In the genomic region with DNA sequence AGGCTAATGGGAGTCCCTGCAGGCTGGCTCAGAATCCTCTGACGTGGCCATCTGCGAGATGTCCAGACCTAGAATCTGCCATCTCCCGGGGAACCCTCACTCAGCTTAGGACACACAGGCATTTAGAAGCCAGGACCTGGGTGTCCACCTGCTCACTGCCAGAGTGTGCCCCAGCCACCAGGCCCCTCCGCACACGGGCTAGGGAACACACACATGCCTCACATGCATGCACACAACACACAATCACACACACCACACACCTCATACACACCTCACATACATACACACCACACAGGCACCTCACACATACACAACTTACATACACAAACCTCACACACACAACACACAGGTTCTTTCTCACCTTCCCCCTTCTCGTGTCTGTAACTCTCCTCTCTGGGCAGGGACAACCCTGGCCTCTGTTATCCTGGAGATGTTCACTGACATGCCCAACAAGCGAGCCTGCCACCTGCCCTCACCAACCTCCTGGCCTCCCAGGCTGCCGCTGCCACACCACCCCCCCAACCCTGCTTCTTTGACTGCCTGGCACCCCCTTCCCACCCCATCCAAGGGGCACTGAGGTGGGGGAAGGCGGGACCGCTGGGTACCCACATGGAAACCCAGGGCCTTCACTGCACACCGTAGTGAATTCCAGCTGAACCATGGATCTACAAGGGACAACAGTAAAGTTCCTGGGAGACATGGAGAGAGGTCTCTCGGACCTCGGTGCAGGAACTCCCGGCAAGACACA, we compare ENCODE assay signal across 25 cellular contexts. TPM values are rescaled to one million over a fixed set of nuclear protein-coding genes. Genes with fewer than 3 reads are reported as not detected.
DNase-seq lines count a peak whose midpoint lies in the region; ATAC-seq and TF ChIP-seq lines count a peak whose summit lies in the region.
"Had no signal": no experiment of that assay in that cellular context is flagged by ENCODE, and none has a peak within 500 bp of the region (broad histone marks: within the 10 kb centered on the region; RNA-seq: fewer than 3 reads in every experiment).

No MANE protein-coding gene starts in this region.

- H3K27ac Mint-ChIP-seq in activated CD8-positive, alpha-beta memory T cell treated with anti-CD3 and anti-CD28 coated beads, Interleukin-2, amount 10 ng/mL, durations not matched to agents 7 days and 5 days, result no peak overlapping the region
- H3K27ac Mint-ChIP-seq in stimulated activated effector memory CD8-positive, alpha-beta T cell treated with anti-CD3 and anti-CD28 coated beads, Interleukin-12 subunit alpha, Interleukin-12 subunit beta, amount 100 ng/mL, for 72 hours, result peak overlapping the region; percentile 50
- H3K27ac Mint-ChIP-seq: activated CD8-positive, alpha-beta T cell treated with anti-CD3 and anti-CD28 coated beads for 36 hours; activated naive CD4-positive, alpha-beta T cell treated with anti-CD3 and anti-CD28 coated beads, Interleukin-2, amount 10 ng/mL, durations not matched to agents 7 days and 5 days; CD8-positive, alpha-beta T cell had no signal

- no peaks in the 10 kb centered on the region for H3K4me1 Mint-ChIP-seq in activated CD8-positive, alpha-beta memory T cell treated with anti-CD3 and anti-CD28 coated beads, Interleukin-2, amount 10 ng/mL, durations not matched to agents 7 days and 5 days
- H3K4me1 Mint-ChIP-seq in stimulated activated effector memory CD8-positive, alpha-beta T cell treated with anti-CD3 and anti-CD28 coated beads, Interleukin-12 subunit alpha, Interleukin-12 subunit beta, amount 100 ng/mL, for 72 hours, result peaks cover 5% of the 10 kb centered on the region
- H3K4me1 Mint-ChIP-seq: activated naive CD4-positive, alpha-beta T cell treated with anti-CD3 and anti-CD28 coated beads, Interleukin-2, amount 10 ng/mL, durations not matched to agents 7 days and 5 days had no signal

- no peak overlapping the region for H3K4me3 Mint-ChIP-seq in activated CD8-positive, alpha-beta memory T cell treated with anti-CD3 and anti-CD28 coated beads, Interleukin-2, amount 10 ng/mL, durations not matched to agents 7 days and 5 days
- no peak overlapping the region for H3K4me3 Mint-ChIP-seq in stimulated activated effector memory CD8-positive, alpha-beta T cell treated with anti-CD3 and anti-CD28 coated beads, Interleukin-12 subunit alpha, Interleukin-12 subunit beta, amount 100 ng/mL, for 72 hours
- H3K4me3 Mint-ChIP-seq: activated CD8-positive, alpha-beta T cell treated with anti-CD3 and anti-CD28 coated beads for 36 hours; activated naive CD4-positive, alpha-beta T cell treated with anti-CD3 and anti-CD28 coated beads, Interleukin-2, amount 10 ng/mL, durations not matched to agents 7 days and 5 days; activated T-cell treated with anti-CD3 and anti-CD28 coated beads, Interleukin-2, amount 50 U/mL, for 4 hours; CD8-positive, alpha-beta T cell; naive B cell had no signal

- no peaks in the 10 kb centered on the region for H3K27me3 Mint-ChIP-seq in activated CD8-positive, alpha-beta memory T cell treated with anti-CD3 and anti-CD28 coated beads, Interleukin-2, amount 10 ng/mL, durations not matched to agents 7 days and 5 days
- H3K27me3 Mint-ChIP-seq: activated CD8-positive, alpha-beta T cell treated with anti-CD3 and anti-CD28 coated beads for 36 hours; activated naive CD4-positive, alpha-beta T cell treated with anti-CD3 and anti-CD28 coated beads, Interleukin-2, amount 10 ng/mL, durations not matched to agents 7 days and 5 days; naive B cell had no signal

- no peak overlapping the region for H3K18ac ChIP-seq in trophoblast cell (ENCODE audit: low read length)

- no peak overlapping the region for H2AFZ ChIP-seq in trophoblast cell (ENCODE audit: insufficient read depth, low read length, poor library complexity)

- intact Hi-C loops in ascending aorta (cut with DNase I), result no loop called here

- H3K14ac ChIP-seq in trophoblast cell (ENCODE audit: low read length), result no peak overlapping the region

- no peak overlapping the region for H4K91ac ChIP-seq in trophoblast cell (ENCODE audit: low read depth, low read length)

- no peaks in the 10 kb centered on the region for H3K79me1 ChIP-seq in trophoblast cell (ENCODE audit: low read length)

- no peaks in the 10 kb centered on the region for H3K79me2 ChIP-seq in trophoblast cell (ENCODE audit: control insufficient read depth, insufficient read depth, low read length, poor library complexity)

- H3K4me3 ChIP-seq in ascending aorta (no peak overlapping the region), trophoblast cell (ENCODE audit: low read depth, low read length) (no peak overlapping the region)
- H3K4me3 ChIP-seq: ovary had no signal

- H3K9me3 ChIP-seq in KOPT-K1 (ENCODE audit: insufficient read depth, low read length, poor library complexity, severe bottlenecking), result no peaks in the 10 kb centered on the region
- H3K9me3 ChIP-seq in ascending aorta, result no peaks in the 10 kb centered on the region
- H3K9me3 ChIP-seq in trophoblast cell (ENCODE audit: insufficient read depth, low read depth, low read length), result no peaks in the 10 kb centered on the region
- H3K9me3 ChIP-seq: ovary had no signal

- no peak overlapping the region for H2BK12ac ChIP-seq in trophoblast cell (ENCODE audit: low read length)

- TF ChIP-seq CTCF in ascending aorta (IDR thresholded peaks at IDR 0.05), result no peak

- H2BK5ac ChIP-seq in trophoblast cell (ENCODE audit: low read depth, low read length, poor library complexity), result no peak overlapping the region

- no peak for ATAC-seq in activated CD8-positive, alpha-beta memory T cell treated with anti-CD3 and anti-CD28 coated beads, Interleukin-2, amount 10 ng/mL, durations not matched to agents 7 days and 5 days
- ATAC-seq in stimulated activated effector memory CD8-positive, alpha-beta T cell treated with anti-CD3 and anti-CD28 coated beads, Interleukin-12 subunit alpha, Interleukin-12 subunit beta, amount 100 ng/mL, for 72 hours, result no peak
- ATAC-seq: activated CD8-positive, alpha-beta T cell treated with anti-CD3 and anti-CD28 coated beads for 36 hours; activated T-cell treated with anti-CD3 and anti-CD28 coated beads, Interleukin-2, amount 50 U/mL, for 4 hours; CD8-positive, alpha-beta T cell; Panc1; right cardiac atrium had no signal

- no peaks in the 10 kb centered on the region for H3K4me1 ChIP-seq in ascending aorta
- H3K4me1 ChIP-seq in trophoblast cell (ENCODE audit: control insufficient read depth in 1 of 2, insufficient read depth in 2 of 2, low read length in 2 of 2), result no peaks in the 10 kb centered on the region

- no peaks in the 10 kb centered on the region for H3K9me3 Mint-ChIP-seq in activated CD8-positive, alpha-beta memory T cell treated with anti-CD3 and anti-CD28 coated beads, Interleukin-2, amount 10 ng/mL, durations not matched to agents 7 days and 5 days (ENCODE audit: low read depth)
- no peaks in the 10 kb centered on the region for H3K9me3 Mint-ChIP-seq in stimulated activated effector memory CD8-positive, alpha-beta T cell treated with anti-CD3 and anti-CD28 coated beads, Interleukin-12 subunit alpha, Interleukin-12 subunit beta, amount 100 ng/mL, for 72 hours
- H3K9me3 Mint-ChIP-seq: activated CD8-positive, alpha-beta T cell treated with anti-CD3 and anti-CD28 coated beads for 36 hours; activated naive CD4-positive, alpha-beta T cell treated with anti-CD3 and anti-CD28 coated beads, Interleukin-2, amount 10 ng/mL, durations not matched to agents 7 days and 5 days; activated T-cell treated with anti-CD3 and anti-CD28 coated beads, Interleukin-2, amount 50 U/mL, for 4 hours; CD8-positive, alpha-beta T cell; naive B cell had no signal

- no peak overlapping the region for H4K8ac ChIP-seq in trophoblast cell (ENCODE audit: low read depth, low read length)

- H2AK5ac ChIP-seq in trophoblast cell (ENCODE audit: low read length), result no peak overlapping the region

- no peak overlapping the region for H3K4me2 ChIP-seq in trophoblast cell (ENCODE audit: low read length)

- H3K27me3 ChIP-seq in ascending aorta, result no peaks in the 10 kb centered on the region
- H3K27me3 ChIP-seq in trophoblast cell (ENCODE audit: insufficient read depth, low read length), result no peaks in the 10 kb centered on the region
- H3K27me3 ChIP-seq: ovary had no signal

- H4K12ac ChIP-seq in trophoblast cell (ENCODE audit: low read depth, low read length), result no peak overlapping the region

- H3K23ac ChIP-seq in trophoblast cell (ENCODE audit: low read length), result no peak overlapping the region

- H2BK120ac ChIP-seq in trophoblast cell (ENCODE audit: insufficient read depth, low read length, poor library complexity), result no peak overlapping the region

- H3K36me3 ChIP-seq in KOPT-K1 (ENCODE audit: insufficient read depth, low read length) (peaks cover 50% of the 10 kb centered on the region), ascending aorta (peaks cover 0 to 6% of the 10 kb centered on the region in 2 donors), trophoblast cell (ENCODE audit: control insufficient read depth in 1 of 2, insufficient read depth in 2 of 2, low read length in 2 of 2) (peaks cover 3 to 7% of the 10 kb centered on the region in 2 experiments)
- H3K36me3 ChIP-seq: ovary had no signal

- H3K27ac ChIP-seq in KOPT-K1 (ENCODE audit: low read depth, low read length, poor library complexity, severe bottlenecking) (peak overlapping the region; percentile 9), ascending aorta (no peak overlapping the region), trophoblast cell (ENCODE audit: low read depth, low read length) (no peak overlapping the region)
- H3K27ac ChIP-seq: ovary had no signal

- H3K9ac ChIP-seq in trophoblast cell (ENCODE audit: low read length), result no peak overlapping the region

- H3K4ac ChIP-seq in trophoblast cell (ENCODE audit: low read depth, low read length), result no peak overlapping the region

- peak; percentile 15 for DNase-seq in activated CD8-positive, alpha-beta memory T cell treated with anti-CD3 and anti-CD28 coated beads, Interleukin-2, amount 10 ng/mL, durations not matched to agents 7 days and 5 days
- no peak for DNase-seq in activated CD8-positive, alpha-beta memory T cell treated with anti-CD3 and anti-CD28 coated beads for 24 hours
- peak; percentile 13 for DNase-seq in epidermal melanocyte (ENCODE audit: insufficient read length, low spot score)
- no peak for DNase-seq in stimulated activated effector memory CD8-positive, alpha-beta T cell treated with anti-CD3 and anti-CD28 coated beads, Interleukin-12 subunit alpha, Interleukin-12 subunit beta, amount 100 ng/mL, for 72 hours (ENCODE audit: low spot score in 2 of 2)
- no peak for DNase-seq in iPS-NIHi11 (ENCODE audit: low spot score)
- DNase-seq in ascending aorta (ENCODE audit: low spot score in 2 of 2), result no peak
- no peak for DNase-seq in trophoblast cell
- DNase-seq: 8988T; activated CD8-positive, alpha-beta T cell treated with anti-CD3 and anti-CD28 coated beads for 36 hours; activated naive CD4-positive, alpha-beta T cell treated with anti-CD3 and anti-CD28 coated beads, Interleukin-2, amount 10 ng/mL, durations not matched to agents 7 days and 5 days; activated T-cell treated with anti-CD3 and anti-CD28 coated beads, Interleukin-2, amount 50 U/mL, for 4 hours; central memory CD4-positive, alpha-beta T cell; GDM1; GOT3; Karpas-422; naive B cell; NCI-H1694 treated with DMSO at 0.1 percent for 48 hours; NCI-H524 treated with DMSO at 0.1 percent for 48 hours; right cardiac atrium; stimulated activated CD4-positive, alpha-beta T cell treated with anti-CD3 and anti-CD28 coated beads, Interleukin-4, amount 100 ng/mL, for 1 hour; stimulated activated naive CD4-positive, alpha-beta T cell had no signal

- WGBS in trophoblast cell (ENCODE audit: extremely low coverage, insufficient coverage, insufficient read length), result 100% methylated on average over 1 of the region's 14 CpGs

- CTCF ChIA-PET in activated CD8-positive, alpha-beta memory T cell treated with anti-CD3 and anti-CD28 coated beads, Interleukin-2, amount 10 ng/mL, durations not matched to agents 7 days and 5 days (lab: Charles Lee), result interaction anchor here (1.5 kb wide), 1 partner anchor 94 kb away, joined by 5 read pairs; no protein-coding TSS in a partner anchor

- no peaks in the 10 kb centered on the region for H3K36me3 Mint-ChIP-seq in activated CD8-positive, alpha-beta memory T cell treated with anti-CD3 and anti-CD28 coated beads, Interleukin-2, amount 10 ng/mL, durations not matched to agents 7 days and 5 days
- H3K36me3 Mint-ChIP-seq in stimulated activated effector memory CD8-positive, alpha-beta T cell treated with anti-CD3 and anti-CD28 coated beads, Interleukin-12 subunit alpha, Interleukin-12 subunit beta, amount 100 ng/mL, for 72 hours, result no peaks in the 10 kb centered on the region
- H3K36me3 Mint-ChIP-seq: activated naive CD4-positive, alpha-beta T cell treated with anti-CD3 and anti-CD28 coated beads, Interleukin-2, amount 10 ng/mL, durations not matched to agents 7 days and 5 days had no signal

RNA-seq across cellular contexts. Expression of a gene that starts 38.1 kb away (rescaled TPM):
- 10 to 100 TPM; 13.7 to 14.7 TPM for total RNA-seq in activated CD8-positive, alpha-beta memory T cell treated with anti-CD3 and anti-CD28 coated beads, Interleukin-2, amount 10 ng/mL, durations not matched to agents 7 days and 5 days
- total RNA-seq in ascending aorta, result 7.9 TPM
- polyA plus RNA-seq in trophoblast cell (2013), result 10.4 and 11.5 TPM in 2 replicates

RNA-seq across cellular contexts. Expression of a gene that starts 38.1 kb away (rescaled TPM):
- total RNA-seq in activated CD8-positive, alpha-beta memory T cell treated with anti-CD3 and anti-CD28 coated beads, Interleukin-2, amount 10 ng/mL, durations not matched to agents 7 days and 5 days, result 10 to 100 TPM; 12.8 to 15.9 TPM
- 8.8 TPM for total RNA-seq in ascending aorta
- polyA plus RNA-seq in trophoblast cell (2013), result 10.8 and 11.6 TPM in 2 replicates

RNA-seq across cellular contexts. Expression of a gene that starts 56.0 kb away (rescaled TPM):
- 1 to 10 TPM in 1 of 2 experiments, under 1 TPM in 1; 0.91 to 1.1 TPM for total RNA-seq in activated CD8-positive, alpha-beta memory T cell treated with anti-CD3 and anti-CD28 coated beads, Interleukin-2, amount 10 ng/mL, durations not matched to agents 7 days and 5 days
- not detected for total RNA-seq in ascending aorta
- 6.7 and 6.8 TPM in 2 replicates for polyA plus RNA-seq in trophoblast cell (2013)
- total RNA-seq: activated CD8-positive, alpha-beta T cell treated with anti-CD3 and anti-CD28 coated beads for 36 hours; activated T-cell treated with anti-CD3 and anti-CD28 coated beads, Interleukin-2, amount 50 U/mL, for 4 hours; CD8-positive, alpha-beta T cell had no signal

Comparison
In these comparisons a context has a peak if more than half of its experiments do, and no peak if none do; other contexts are left out.
1. DNase-seq: peak in activated CD8-positive, alpha-beta memory T cell treated with anti-CD3 and anti-CD28 coated beads, Interleukin-2, amount 10 ng/mL, durations not matched to agents 7 days and 5 days (single experiment) and epidermal melanocyte (single experiment); none in activated CD8-positive, alpha-beta memory T cell treated with anti-CD3 and anti-CD28 coated beads for 24 hours (single experiment), stimulated activated effector memory CD8-positive, alpha-beta T cell treated with anti-CD3 and anti-CD28 coated beads, Interleukin-12 subunit alpha, Interleukin-12 subunit beta, amount 100 ng/mL, for 72 hours (0 of 2), iPS-NIHi11 (single experiment), ascending aorta (0 of 2) and trophoblast cell (0 of 2).